In genomic region chr14:98953544-98954346, GRCh38 we compare ENCODE assay signal across 10 cellular contexts.
DNase-seq lines count a peak whose midpoint lies in the region; ATAC-seq and TF ChIP-seq lines count a peak whose summit lies in the region.
"Had no signal": no experiment of that assay in that cellular context is flagged by ENCODE, and none has a peak within 500 bp of the region (broad histone marks: within the 10 kb centered on the region; RNA-seq: fewer than 3 reads in every experiment).

No MANE protein-coding gene starts in this region.

- TF ChIP-seq CTCF in foreskin fibroblast (IDR thresholded peaks at IDR 0.05; ENCODE audit: low read depth, low read length), result no peak

- H3K4me3 ChIP-seq in foreskin fibroblast (ENCODE audit: low read depth in 1 of 2, low read length in 2 of 2) (no peak overlapping the region), skin epidermis (no peak overlapping the region)
- H3K4me3 ChIP-seq: coronary artery had no signal

- DNase-seq in H4 (ENCODE audit: low spot score) (peak; percentile 81), T1000 (lab: John Stamatoyannopoulos, UW) (peak; percentile 31), foreskin fibroblast (peak; percentile 7 to 12), NCI-H345 (lab: John Stamatoyannopoulos, UW) (no peak)
- DNase-seq: NCI-H2029 had no signal

- ATAC-seq in HG02610 (IDR thresholded peaks at IDR 0.05; ENCODE audit: unreplicated experiment) (no peak), HG03520 (IDR thresholded peaks at IDR 0.05; ENCODE audit: unreplicated experiment) (no peak), GM19035 (IDR thresholded peaks at IDR 0.05; ENCODE audit: unreplicated experiment) (no peak)

- H3K27ac ChIP-seq in skin epidermis, result peak overlapping the region in 18 of 21 experiments; percentile 22 to 77 (median 56)
- H3K27ac ChIP-seq: coronary artery had no signal
